ENCODE assay signal across 16 cellular contexts in the genomic region with DNA sequence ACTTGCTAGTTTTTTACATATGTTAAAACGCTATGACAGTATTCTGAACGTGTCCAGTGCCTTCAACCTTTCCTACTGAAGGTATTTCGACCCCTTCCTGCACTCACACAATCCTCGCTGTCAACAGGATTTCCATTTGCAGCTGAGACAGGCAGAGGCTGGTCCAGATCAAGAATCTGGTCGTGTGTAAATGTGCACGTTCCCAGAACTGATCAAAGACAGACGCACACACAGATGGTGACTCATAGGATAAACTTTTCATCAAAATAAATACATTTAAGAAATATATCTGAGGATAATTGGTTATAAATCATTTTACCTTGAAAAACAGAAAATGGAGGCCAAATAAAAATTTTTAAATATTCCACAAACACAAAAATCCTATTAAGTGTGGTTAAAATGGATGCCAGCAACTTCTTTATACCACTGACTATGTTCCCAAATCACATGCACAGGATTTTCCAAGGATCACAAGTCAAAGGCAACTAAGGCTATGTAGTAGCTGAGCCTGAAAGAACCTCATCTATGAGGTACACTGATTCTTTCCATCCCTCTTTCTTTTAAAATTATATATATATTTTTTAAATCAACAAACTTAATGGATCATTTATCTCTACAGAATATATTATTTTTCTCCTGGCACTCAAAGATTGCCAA.
A peak's percentile ranks its signal among the peaks of the same experiment; 100 is the strongest.
DNase-seq lines count a peak whose midpoint lies in the region; ATAC-seq and TF ChIP-seq lines count a peak whose summit lies in the region.
"Had no signal": no experiment of that assay in that cellular context is flagged by ENCODE, and none has a peak within 500 bp of the region (broad histone marks: within the 10 kb centered on the region; RNA-seq: fewer than 3 reads in every experiment).

No MANE protein-coding gene starts in this region.

- H3K4me3 ChIP-seq in fibroblast of lung (replicated peaks in 1 of 4; ENCODE audit: control extremely low read depth in 1 of 4, insufficient read depth in 1 of 4, low read depth in 3 of 4, low read length in 4 of 4) (no peak overlapping the region), muscle layer of colon (ENCODE audit: low read depth in 1 of 2, low read length in 2 of 2) (no peak overlapping the region), testis (no peak overlapping the region), esophagus squamous epithelium (no peak overlapping the region)
- H3K4me3 ChIP-seq: hepatocyte, upper lobe of left lung had no signal

- TF ChIP-seq POLR2A in testis (IDR thresholded peaks at IDR 0.05), result no peak
- no peak for TF ChIP-seq POLR2A in esophagus squamous epithelium (IDR thresholded peaks at IDR 0.05)

- H3K79me2 ChIP-seq in fibroblast of lung (ENCODE audit: control insufficient read depth, insufficient read depth, low read length), result no peaks in the 10 kb centered on the region
- H3K79me2 ChIP-seq: hepatocyte had no signal

- no peaks in the 10 kb centered on the region for H3K27me3 ChIP-seq in fibroblast of lung (ENCODE audit: control insufficient read depth, insufficient read depth, low read length)
- H3K27me3 ChIP-seq in muscle layer of colon (ENCODE audit: control insufficient read depth in 1 of 2, insufficient read depth in 2 of 2, low read length in 2 of 2), result no peaks in the 10 kb centered on the region
- H3K27me3 ChIP-seq in testis, result no peaks in the 10 kb centered on the region
- no peaks in the 10 kb centered on the region for H3K27me3 ChIP-seq in esophagus squamous epithelium
- H3K27me3 ChIP-seq: hepatocyte, upper lobe of left lung had no signal

- 73 to 79% methylated on average over 7 of the region's 7 CpGs for WGBS in testis, 2 donors
- 26 to 32% methylated on average over 7 of the region's 7 CpGs for WGBS in esophagus squamous epithelium, 2 donors

- no peaks in the 10 kb centered on the region for H4K20me1 ChIP-seq in fibroblast of lung (ENCODE audit: control insufficient read depth, extremely low read depth, insufficient read depth, low read length)

- H3K9ac ChIP-seq in fibroblast of lung (ENCODE audit: insufficient read depth, low read length) (no peak overlapping the region), muscle layer of colon (ENCODE audit: low read length) (no peak overlapping the region)

- H3K4me1 ChIP-seq in fibroblast of lung (ENCODE audit: control insufficient read depth, extremely low read depth, insufficient read depth, low read length) (peaks cover 4% of the 10 kb centered on the region), muscle layer of colon (ENCODE audit: insufficient read depth, low read length) (peaks cover 26% of the 10 kb centered on the region), testis (no peaks in the 10 kb centered on the region), esophagus squamous epithelium (peaks cover 0 to 18% (median 11%) of the 10 kb centered on the region in 3 donors)
- H3K4me1 ChIP-seq: upper lobe of left lung had no signal

- H2AFZ ChIP-seq in fibroblast of lung (ENCODE audit: low read length), result no peak overlapping the region
- H2AFZ ChIP-seq: hepatocyte had no signal

- no peaks in the 10 kb centered on the region for H3K36me3 ChIP-seq in fibroblast of lung (ENCODE audit: control insufficient read depth, insufficient read depth, low read length)
- no peaks in the 10 kb centered on the region for H3K36me3 ChIP-seq in muscle layer of colon (ENCODE audit: insufficient read depth, low read length)
- H3K36me3 ChIP-seq in testis (ENCODE audit: low read depth, missing control alignments), result no peaks in the 10 kb centered on the region
- H3K36me3 ChIP-seq in esophagus squamous epithelium, result no peaks in the 10 kb centered on the region
- H3K36me3 ChIP-seq: upper lobe of left lung had no signal

- H3K4me2 ChIP-seq in fibroblast of lung (ENCODE audit: extremely low read depth, insufficient read depth, low read length), result no peak overlapping the region
- H3K4me2 ChIP-seq: hepatocyte had no signal

- no peak for ATAC-seq in HG02970 (IDR thresholded peaks at IDR 0.05; ENCODE audit: low FRiP score, unreplicated experiment)
- ATAC-seq: naive thymus-derived CD8-positive, alpha-beta T cell had no signal

- H3K27ac ChIP-seq in fibroblast of lung (ENCODE audit: insufficient read depth, low read length), result no peak overlapping the region
- peak overlapping the region; percentile 61 for H3K27ac ChIP-seq in muscle layer of colon (ENCODE audit: low read depth, low read length)
- no peak overlapping the region for H3K27ac ChIP-seq in testis
- H3K27ac ChIP-seq in esophagus squamous epithelium, result peak overlapping the region in 1 of 4 donors; percentile 27
- H3K27ac ChIP-seq: hepatocyte, upper lobe of left lung had no signal

- no peaks in the 10 kb centered on the region for H3K9me3 ChIP-seq in fibroblast of lung (ENCODE audit: control insufficient read depth, insufficient read depth, low read depth, low read length)
- H3K9me3 ChIP-seq in muscle layer of colon (ENCODE audit: low read length), result no peaks in the 10 kb centered on the region
- no peaks in the 10 kb centered on the region for H3K9me3 ChIP-seq in testis
- peaks cover 0 to 17% (median 11%) of the 10 kb centered on the region in 3 donors for H3K9me3 ChIP-seq in esophagus squamous epithelium

- no peak for TF ChIP-seq CTCF in fibroblast of lung (conservative IDR thresholded peaks at IDR 0.05 in 1 of 2, IDR thresholded peaks at IDR 0.05 in 1 of 2; ENCODE audit: low read depth in 1 of 2, low read length in 2 of 2)
- TF ChIP-seq CTCF in testis (IDR thresholded peaks at IDR 0.05), result no peak
- TF ChIP-seq CTCF in esophagus squamous epithelium (IDR thresholded peaks at IDR 0.05), result no peak

- DNase-seq in AG08395 (ENCODE audit: low spot score) (peak; percentile 11), RPMI7951 (ENCODE audit: low read depth) (peak; percentile 4), fibroblast of lung (ENCODE audit: low read depth in 2 of 2) (peak; percentile 72 to 78), testis (no peak), esophagus squamous epithelium (lab: John Stamatoyannopoulos, UW) (no peak)
- DNase-seq in activated CD4-positive, alpha-beta T cell treated with anti-CD3 and anti-CD28 coated beads for 4 hours, result no peak
- DNase-seq: activated CD4-positive, alpha-beta memory T cell treated with anti-CD3 and anti-CD28 coated beads, Interleukin-2, amount 10 ng/mL, durations not matched to agents 7 days and 5 days; activated effector memory CD4-positive, alpha-beta T cell treated with Interleukin-2 at 50 U/mL for 16 hours; endodermal cell; naive thymus-derived CD8-positive, alpha-beta T cell; SHP77 treated with DMSO at 0.1 percent for 48 hours; stimulated activated CD4-positive, alpha-beta T cell treated with anti-CD3 and anti-CD28 coated beads, Interleukin-4, amount 100 ng/mL, for 24 hours; upper lobe of left lung had no signal

- intact Hi-C loops in testis (cut with DNase I; ENCODE audit: low total_unique reads) (no loop called here), esophagus squamous epithelium (cut with DNase I) (no loop called here)

Comparison
In these comparisons a context has a peak if more than half of its experiments do, and no peak if none do; other contexts are left out.
1. DNase-seq: peak in AG08395 (single experiment), RPMI7951 (single experiment) and fibroblast of lung (2 of 2); none in activated CD4-positive, alpha-beta T cell treated with anti-CD3 and anti-CD28 coated beads for 4 hours (0 of 2), testis (single experiment) and esophagus squamous epithelium (single experiment).